12 cellular contexts compared by ENCODE assay signal in genomic region chrX:123450217-123450616, GRCh38.
DNase-seq lines count a peak whose midpoint lies in the region; ATAC-seq and TF ChIP-seq lines count a peak whose summit lies in the region.
"Had no signal": no experiment of that assay in that cellular context is flagged by ENCODE, and none has a peak within 500 bp of the region (broad histone marks: within the 10 kb centered on the region; RNA-seq: fewer than 3 reads in every experiment).

No MANE protein-coding gene starts in this region.

- H3K4me3 ChIP-seq in choroid plexus epithelial cell (ENCODE audit: low read depth, low read length): no peak overlapping the region
- H3K4me3 ChIP-seq: esophagus muscularis mucosa, skin epidermis, thyroid gland had no signal

- no peaks in the 10 kb centered on the region for H3K27me3 Mint-ChIP-seq in osteocyte (ENCODE audit: unreplicated experiment)

- peak; percentile 2 for DNase-seq in NCI-H345 treated with DMSO at 0.1 percent for 48 hours (lab: John Stamatoyannopoulos, UW; ENCODE audit: unreplicated experiment)
- DNase-seq in NCI-H345 (lab: John Stamatoyannopoulos, UW): no peak
- peak; percentile 26 for DNase-seq in KBM-7
- peak; percentile 23 for DNase-seq in choroid plexus epithelial cell (ENCODE audit: low read depth)
- DNase-seq in osteocyte (ENCODE audit: extremely low spot score, unreplicated experiment): no peak
- DNase-seq: CD8-positive, alpha-beta T cell; thyroid gland had no signal

- peaks cover 10% of the 10 kb centered on the region for H3K9me3 Mint-ChIP-seq in osteocyte (ENCODE audit: unreplicated experiment)
- H3K9me3 Mint-ChIP-seq: CD8-positive, alpha-beta T cell had no signal

- no peaks in the 10 kb centered on the region for H3K4me1 Mint-ChIP-seq in osteocyte (ENCODE audit: unreplicated experiment)

- peak; percentile 52 for TF ChIP-seq CTCF in choroid plexus epithelial cell (conservative IDR thresholded peaks at IDR 0.05; ENCODE audit: low read depth, low read length)
- TF ChIP-seq CTCF in osteocyte (IDR thresholded peaks at IDR 0.05): peak; percentile 27

- H3K4me3 Mint-ChIP-seq in osteocyte (ENCODE audit: unreplicated experiment): no peak overlapping the region
- H3K4me3 Mint-ChIP-seq: CD8-positive, alpha-beta T cell had no signal

- no peaks in the 10 kb centered on the region for H3K36me3 Mint-ChIP-seq in osteocyte (ENCODE audit: unreplicated experiment)
- H3K36me3 Mint-ChIP-seq: CD8-positive, alpha-beta T cell had no signal

- ATAC-seq in GM18870 (IDR thresholded peaks at IDR 0.05; ENCODE audit: unreplicated experiment) (no peak), GM21528 (IDR thresholded peaks at IDR 0.05; ENCODE audit: low FRiP score, unreplicated experiment) (no peak), GM21619 (IDR thresholded peaks at IDR 0.05; ENCODE audit: unreplicated experiment) (no peak)
- ATAC-seq: CD8-positive, alpha-beta T cell had no signal

- in situ Hi-C loops in KBM-7 (cut with MboI; ENCODE audit: low pct_unique_long_range_greater_than_20kb, low sequenced_read_pairs): no loop called here

- H3K27ac Mint-ChIP-seq in osteocyte (ENCODE audit: unreplicated experiment): no peak overlapping the region
- H3K27ac Mint-ChIP-seq: CD8-positive, alpha-beta T cell had no signal

Comparison
In these comparisons a context has a peak if more than half of its experiments do, and no peak if none do; other contexts are left out.
1. DNase-seq: peak in NCI-H345 treated with DMSO at 0.1 percent for 48 hours (single experiment), KBM-7 (single experiment) and choroid plexus epithelial cell (single experiment); none in NCI-H345 (single experiment) and osteocyte (single experiment).